In genomic region chr10:105109164-105109563, GRCh38 we compare ENCODE assay signal across 35 cellular contexts.
DNase-seq lines count a peak whose midpoint lies in the region; ATAC-seq, FAIRE-seq and TF ChIP-seq lines count a peak whose summit lies in the region.
"Had no signal": no experiment of that assay in that cellular context is flagged by ENCODE, and none has a peak within 500 bp of the region (broad histone marks: within the 10 kb centered on the region; RNA-seq: fewer than 3 reads in every experiment).

No MANE protein-coding gene starts in this region.

- no peaks in the 10 kb centered on the region for H3K4me1 ChIP-seq in HepG2 (ENCODE audit: insufficient read depth, low read length)
- no peaks in the 10 kb centered on the region for H3K4me1 ChIP-seq in right lobe of liver
- H3K4me1 ChIP-seq in A549: no peaks in the 10 kb centered on the region
- no peaks in the 10 kb centered on the region for H3K4me1 ChIP-seq in HEK293 (ENCODE audit: control insufficient read depth, insufficient read depth, low read length)
- H3K4me1 ChIP-seq in IMR-90 (ENCODE audit: control insufficient read depth, insufficient read depth, low read length): no peaks in the 10 kb centered on the region
- peaks cover 10% of the 10 kb centered on the region for H3K4me1 ChIP-seq in endodermal cell (ENCODE audit: control insufficient read depth, insufficient read depth, low read length)
- H3K4me1 ChIP-seq: BE2C; BLaER1; BLaER1 treated with 17β-estradiol and CSF1 and Interleukin-3, amounts not matched to agents 10 nM and 100 nM; Caco-2 had no signal

- no peak overlapping the region for H3K4me2 ChIP-seq in HepG2 (ENCODE audit: low read depth, low read length)
- no peak overlapping the region for H3K4me2 ChIP-seq in A549
- no peak overlapping the region for H3K4me2 ChIP-seq in IMR-90 (ENCODE audit: low read depth, low read length)
- H3K4me2 ChIP-seq: BLaER1; BLaER1 treated with 17β-estradiol and CSF1 and Interleukin-3, amounts not matched to agents 10 nM and 100 nM had no signal

- no peak overlapping the region for H2BK15ac ChIP-seq in IMR-90 (ENCODE audit: low read depth, low read length)

- H4K5ac ChIP-seq in IMR-90 (ENCODE audit: low read depth, low read length): no peak overlapping the region

- H3K9me3 Mint-ChIP-seq in endodermal cell: peaks cover 8% of the 10 kb centered on the region
- H3K9me3 Mint-ChIP-seq: CD4-positive, alpha-beta T cell; CD8-positive, alpha-beta T cell had no signal

- BruUV-seq in HepG2 (replicated peaks; lab: Mats Ljungman, UMichigan): no TSS peak
- no TSS peak for BruUV-seq in IMR-90 (replicated peaks; lab: Mats Ljungman, UMichigan)

- dilution Hi-C loops in IMR-90 (cut with HindIII; ENCODE audit: low sequenced_read_pairs, unreplicated experiment): no loop called here

- H3K27ac Mint-ChIP-seq in endodermal cell: no peak overlapping the region
- H3K27ac Mint-ChIP-seq: B cell; CD14-positive monocyte; CD4-positive, alpha-beta memory T cell; CD4-positive, alpha-beta T cell; CD4-positive, CD25-positive, alpha-beta regulatory T cell; CD8-positive, alpha-beta memory T cell; CD8-positive, alpha-beta T cell had no signal

- H3K56ac ChIP-seq in IMR-90 (ENCODE audit: extremely low read depth, insufficient read depth, low read length): no peak overlapping the region

- no peak overlapping the region for H3K23ac ChIP-seq in IMR-90 (ENCODE audit: low read depth, low read length)

- H3K27me3 ChIP-seq in HepG2 (ENCODE audit: control insufficient read depth in 1 of 2, insufficient read depth in 2 of 2, low read length in 2 of 2) (no peaks in the 10 kb centered on the region), right lobe of liver (no peaks in the 10 kb centered on the region), IMR-90 (ENCODE audit: control insufficient read depth, insufficient read depth, low read length) (no peaks in the 10 kb centered on the region), endodermal cell (ENCODE audit: control insufficient read depth, insufficient read depth, low read length, poor library complexity, severe bottlenecking) (no peaks in the 10 kb centered on the region)
- H3K27me3 ChIP-seq: BE2C; BLaER1; BLaER1 treated with 17β-estradiol and CSF1 and Interleukin-3, amounts not matched to agents 10 nM and 100 nM had no signal

- 43% methylated on average over 1 of the region's 1 CpG for WGBS in HepG2 (ENCODE audit: low lambda C conversion rate)
- 100% methylated on average over 1 of the region's 1 CpG for WGBS in right lobe of liver (ENCODE audit: insufficient coverage, low coverage, low lambda C conversion rate, missing lambda C conversion rate)
- WGBS in A549 (ENCODE audit: missing lambda C conversion rate): 34% methylated on average over 1 of the region's 1 CpG
- no CpG with 5 or more reads among the region's 1 CpG for WGBS in IMR-90 (ENCODE audit: extremely low coverage in 2 of 2, insufficient read length in 1 of 2), 2 experiments
- WGBS in endodermal cell (ENCODE audit: insufficient coverage in 1 of 2, insufficient read length in 1 of 2), 2 experiments: no CpG with 5 or more reads among the region's 1 CpG

- H2AK5ac ChIP-seq in IMR-90 (ENCODE audit: low read depth, low read length): no peak overlapping the region

- no peak overlapping the region for H3K14ac ChIP-seq in IMR-90 (replicated peaks; ENCODE audit: low read depth, low read length)

- CTCF ChIA-PET in HepG2 (lab: Yijun Ruan, JAX; ENCODE audit: low intra/inter-chr PET ratio, low total read pairs) (no interaction called here), A549 (lab: Yijun Ruan, JAX) (no interaction called here), HEK293 (lab: Yijun Ruan, JAX) (no interaction called here), IMR-90 (lab: Yijun Ruan, JAX) (no interaction called here)

- TF ChIP-seq RAD21 in HepG2 (CRISPR knock-in tag; IDR thresholded peaks at IDR 0.05) (no peak), A549 (conservative IDR thresholded peaks at IDR 0.05 in 1 of 2, IDR thresholded peaks at IDR 0.05 in 1 of 2) (no peak), IMR-90 (IDR thresholded peaks at IDR 0.05; ENCODE audit: low read length) (no peak)

- H3K27me3 Mint-ChIP-seq in endodermal cell (ENCODE audit: insufficient read depth): no peaks in the 10 kb centered on the region
- H3K27me3 Mint-ChIP-seq: B cell; CD4-positive, alpha-beta memory T cell; CD4-positive, alpha-beta T cell; CD8-positive, alpha-beta memory T cell had no signal

- H3K27ac ChIP-seq in HepG2 (ENCODE audit: extremely low read length, insufficient read depth, low read length) (no peak overlapping the region), right lobe of liver (no peak overlapping the region), A549 (no peak overlapping the region), HEK293 (ENCODE audit: extremely low read depth, low read depth, low read length) (no peak overlapping the region), IMR-90 (ENCODE audit: insufficient read depth, low read length) (no peak overlapping the region), endodermal cell (ENCODE audit: low read depth, low read length) (no peak overlapping the region)
- H3K27ac ChIP-seq: 22Rv1; BLaER1; BLaER1 treated with 17β-estradiol and CSF1 and Interleukin-3, amounts not matched to agents 10 nM and 100 nM; C4-2B had no signal

- H3K9ac ChIP-seq in HepG2 (ENCODE audit: insufficient read depth, low read depth, low read length) (no peak overlapping the region), IMR-90 (ENCODE audit: low read depth, low read length) (no peak overlapping the region), endodermal cell (ENCODE audit: extremely low read depth, low read length, poor library complexity, severe bottlenecking) (no peak overlapping the region)
- H3K9ac ChIP-seq: BLaER1; BLaER1 treated with 17β-estradiol and CSF1 and Interleukin-3, amounts not matched to agents 10 nM and 100 nM had no signal

- H3K79me1 ChIP-seq in IMR-90 (ENCODE audit: low read depth in 1 of 2, low read length in 2 of 2): no peaks in the 10 kb centered on the region

- no peak overlapping the region for H3K18ac ChIP-seq in IMR-90 (ENCODE audit: low read depth, low read length)

- H3K9me1 ChIP-seq in IMR-90 (ENCODE audit: insufficient read depth, low read length): no peaks in the 10 kb centered on the region

- H2BK5ac ChIP-seq in IMR-90 (ENCODE audit: low read depth, low read length, poor library complexity, severe bottlenecking): no peak overlapping the region

- H3K4me1 Mint-ChIP-seq in endodermal cell: peaks cover 18% of the 10 kb centered on the region
- H3K4me1 Mint-ChIP-seq: B cell; CD14-positive monocyte; CD4-positive, alpha-beta memory T cell; CD4-positive, CD25-positive, alpha-beta regulatory T cell; CD8-positive, alpha-beta memory T cell had no signal

- no peaks in the 10 kb centered on the region for H3K9me3 ChIP-seq in HepG2 (ENCODE audit: low read length)
- no peaks in the 10 kb centered on the region for H3K9me3 ChIP-seq in right lobe of liver
- no peaks in the 10 kb centered on the region for H3K9me3 ChIP-seq in A549
- no peaks in the 10 kb centered on the region for H3K9me3 ChIP-seq in HEK293 (ENCODE audit: control insufficient read depth, insufficient read depth, low read depth, low read length)
- peaks cover 6% of the 10 kb centered on the region; the same call in 1 of the 2 replicates for H3K9me3 ChIP-seq in IMR-90 (ENCODE audit: control insufficient read depth, insufficient read depth, low read length)
- H3K9me3 ChIP-seq in endodermal cell (ENCODE audit: control insufficient read depth, low read length): no peaks in the 10 kb centered on the region
- H3K9me3 ChIP-seq: BE2C; BLaER1; BLaER1 treated with 17β-estradiol and CSF1 and Interleukin-3, amounts not matched to agents 10 nM and 100 nM; Caco-2 had no signal

- no peaks in the 10 kb centered on the region for H3K36me3 ChIP-seq in HepG2 (replicated peaks in 1 of 2; ENCODE audit: control insufficient read depth in 1 of 2, insufficient read depth in 2 of 2, low read length in 2 of 2)
- no peaks in the 10 kb centered on the region for H3K36me3 ChIP-seq in right lobe of liver
- H3K36me3 ChIP-seq in HEK293 (ENCODE audit: control insufficient read depth in 2 of 2, insufficient read depth in 1 of 2, low read length in 2 of 2): no peaks in the 10 kb centered on the region
- no peaks in the 10 kb centered on the region for H3K36me3 ChIP-seq in IMR-90 (ENCODE audit: control insufficient read depth, insufficient read depth, low read length)
- no peaks in the 10 kb centered on the region for H3K36me3 ChIP-seq in endodermal cell (ENCODE audit: control insufficient read depth, insufficient read depth, low read length)
- H3K36me3 ChIP-seq: BE2C; BLaER1; BLaER1 treated with 17β-estradiol and CSF1 and Interleukin-3, amounts not matched to agents 10 nM and 100 nM had no signal

- TF ChIP-seq EP300 in HepG2 (IDR thresholded peaks at IDR 0.05; ENCODE audit: low read depth in 2 of 2, low read length in 2 of 2) (no peak), HepG2 (CRISPR knock-in tag; IDR thresholded peaks at IDR 0.05; ENCODE audit: borderline replicate concordance) (no peak), A549 (IDR thresholded peaks at IDR 0.05) (no peak)

- ATAC-seq in HepG2: no peak
- no peak for ATAC-seq in right lobe of liver
- no peak for ATAC-seq in A549
- no peak for ATAC-seq in IMR-90 (ENCODE audit: low read depth)
- ATAC-seq in GM19324 (IDR thresholded peaks at IDR 0.05; ENCODE audit: low FRiP score, unreplicated experiment): no peak
- ATAC-seq: CD8-positive, alpha-beta T cell had no signal

- H3K4me3 ChIP-seq in HepG2 (replicated peaks in 1 of 3; ENCODE audit: insufficient read depth in 1 of 3, low read depth in 2 of 3, low read length in 3 of 3): no peak overlapping the region
- no peak overlapping the region for H3K4me3 ChIP-seq in right lobe of liver
- H3K4me3 ChIP-seq in A549: no peak overlapping the region
- no peak overlapping the region for H3K4me3 ChIP-seq in HEK293 (ENCODE audit: low read depth, low read length)
- H3K4me3 ChIP-seq in IMR-90 (ENCODE audit: insufficient read depth, low read depth, low read length): no peak overlapping the region
- H3K4me3 ChIP-seq in endodermal cell (ENCODE audit: low read length): no peak overlapping the region
- H3K4me3 ChIP-seq: BLaER1; BLaER1 treated with 17β-estradiol and CSF1 and Interleukin-3, amounts not matched to agents 10 nM and 100 nM had no signal

- TF ChIP-seq POLR2A in HepG2 (IDR thresholded peaks at IDR 0.05; ENCODE audit: insufficient read depth in 1 of 2, low read depth in 2 of 2, low read length in 2 of 2): no peak
- TF ChIP-seq POLR2A in right lobe of liver (IDR thresholded peaks at IDR 0.05): no peak
- TF ChIP-seq POLR2A in A549 (IDR thresholded peaks at IDR 0.05; ENCODE audit: low read length): no peak
- no peak for TF ChIP-seq POLR2A in IMR-90 (IDR thresholded peaks at IDR 0.05; ENCODE audit: low read depth, low read length)

- H3K36me3 Mint-ChIP-seq in endodermal cell (ENCODE audit: low read depth): no peaks in the 10 kb centered on the region
- H3K36me3 Mint-ChIP-seq: CD14-positive monocyte; CD4-positive, alpha-beta memory T cell; CD4-positive, CD25-positive, alpha-beta regulatory T cell; CD8-positive, alpha-beta memory T cell; CD8-positive, alpha-beta T cell had no signal

- no peak overlapping the region for H3K4me3 Mint-ChIP-seq in endodermal cell
- H3K4me3 Mint-ChIP-seq: B cell; CD14-positive monocyte; CD4-positive, alpha-beta memory T cell; CD4-positive, alpha-beta T cell; CD4-positive, CD25-positive, alpha-beta regulatory T cell; CD8-positive, alpha-beta memory T cell; CD8-positive, alpha-beta T cell had no signal

- intact Hi-C loops in HepG2 (cut with micrococcal nuclease; ENCODE audit: unreplicated experiment): no loop called here
- intact Hi-C loops in right lobe of liver (cut with DNase I): no loop called here
- intact Hi-C loops in IMR-90 (cut with micrococcal nuclease): no loop called here

- no peak overlapping the region for H3K4ac ChIP-seq in IMR-90 (ENCODE audit: low read depth, low read length)

- FAIRE-seq in HepG2 (lab: Jason Lieb, UNC) (no peak), A549 (lab: Jason Lieb, UNC) (no peak)
- FAIRE-seq: D721Med had no signal

- H2AK9ac ChIP-seq in IMR-90 (replicated peaks; ENCODE audit: low read depth, low read length, poor library complexity): no peak overlapping the region

- no peaks in the 10 kb centered on the region for H3K79me2 ChIP-seq in HepG2 (ENCODE audit: insufficient read depth, low read length)

- no peak overlapping the region for H2BK20ac ChIP-seq in IMR-90 (ENCODE audit: low read depth, low read length)

- in situ Hi-C loops in HepG2 (cut with HindIII; ENCODE audit: extremely low pct_ligation_motif_present, low pct_unique_long_range_greater_than_20kb): no loop called here
- in situ Hi-C loops in IMR-90 (cut with MboI; ENCODE audit: low sequenced_read_pairs): no loop called here

- no peak overlapping the region for H4K8ac ChIP-seq in IMR-90 (ENCODE audit: low read depth in 2 of 2, low read length in 2 of 2)

- POLR2A ChIA-PET in HepG2 (lab: Yijun Ruan, JAX) (no interaction called here), A549 (lab: Yijun Ruan, JAX) (no interaction called here), HEK293 (lab: Yijun Ruan, JAX) (no interaction called here), IMR-90 (lab: Charles Lee; ENCODE audit: unreplicated experiment) (no interaction called here)

- DNase-seq in HepG2 (ENCODE audit: low spot score) (no peak), right lobe of liver (no peak), A549 (ENCODE audit: low read depth in 1 of 2, low spot score in 1 of 2) (no peak), IMR-90 (no peak), germinal center (ENCODE audit: low spot score) (no peak), endodermal cell (no peak)
- DNase-seq: 8988T; ACHN; AML-193; BE2C; C1 segment of cervical spinal cord; Caco-2; Calu3; CD4-positive, alpha-beta memory T cell; CD4-positive, alpha-beta T cell; CD4-positive, CD25-positive, alpha-beta regulatory T cell; CD8-positive, alpha-beta memory T cell; CD8-positive, alpha-beta T cell; COR-L47; DMS 273 treated with DMSO at 0.1 percent for 48 hours; DMS153; DMS53; DMS79; DMS79 treated with DMSO at 0.1 percent for 48 hours; DND-41; EL had no signal

- H2AFZ ChIP-seq in HepG2 (ENCODE audit: low read length) (no peak overlapping the region), IMR-90 (replicated peaks; ENCODE audit: low read length, poor library complexity) (no peak overlapping the region)

- no peaks in the 10 kb centered on the region for H4K20me1 ChIP-seq in HepG2 (ENCODE audit: insufficient read depth, low read length)
- no peaks in the 10 kb centered on the region for H4K20me1 ChIP-seq in IMR-90 (ENCODE audit: insufficient read depth, low read length)
- H4K20me1 ChIP-seq: BLaER1; BLaER1 treated with 17β-estradiol and CSF1 and Interleukin-3, amounts not matched to agents 10 nM and 100 nM had no signal

- TF ChIP-seq CTCF in HepG2 (CRISPR knock-in tag; IDR thresholded peaks at IDR 0.05): no peak
- TF ChIP-seq CTCF in right lobe of liver (IDR thresholded peaks at IDR 0.05): no peak
- no peak for TF ChIP-seq CTCF in A549 (IDR thresholded peaks at IDR 0.05)
- no peak for TF ChIP-seq CTCF in HEK293 (tag by site-specific recombination; IDR thresholded peaks at IDR 0.05)
- no peak for TF ChIP-seq CTCF in IMR-90 (conservative IDR thresholded peaks at IDR 0.05; ENCODE audit: low read depth, low read length)
- no peak for TF ChIP-seq CTCF in endodermal cell (conservative IDR thresholded peaks at IDR 0.05)

- no peak overlapping the region for H2BK120ac ChIP-seq in IMR-90 (ENCODE audit: low read depth, low read length)

- H4K91ac ChIP-seq in IMR-90 (ENCODE audit: insufficient read depth, low read depth, low read length): no peak overlapping the region

Comparison
In these comparisons a context has a peak if more than half of its experiments do, and no peak if none do; other contexts are left out.
1. Of the 63 proteins assayed by ChIP-seq in both HepG2 and HEK293: peak only in HepG2: none; only in HEK293: ATF2; in both: none; in neither: 62.